In genomic region chr7:128398016-128398840, GRCh38 we compare ENCODE assay signal across 8 cellular contexts. TPM values are rescaled to one million over a fixed set of nuclear protein-coding genes. Genes with fewer than 3 reads are reported as not detected.
DNase-seq lines count a peak whose midpoint lies in the region; ATAC-seq, FAIRE-seq and TF ChIP-seq lines count a peak whose summit lies in the region.

No MANE protein-coding gene starts in this region.

- intact Hi-C loops in Panc1 (cut with micrococcal nuclease; ENCODE audit: unreplicated experiment) (loop anchor here (2.0 kb wide), 1 partner anchor 29 kb away; no protein-coding TSS in a partner anchor), MCF 10A (cut with micrococcal nuclease) (loop anchor here (1.0 kb wide), 2 partner anchors 27 to 61 kb away; no protein-coding TSS in a partner anchor)

- peaks cover 0 to 7% (median 0%) of the 10 kb centered on the region in 3 donors for H3K4me1 Mint-ChIP-seq in CD8-positive, alpha-beta memory T cell
- peaks cover under 1% of the 10 kb centered on the region for H3K4me1 Mint-ChIP-seq in MCF 10A (ENCODE audit: insufficient read depth, unreplicated experiment)

- H3K9me1 ChIP-seq in keratinocyte (ENCODE audit: control insufficient read depth, extremely low read depth, insufficient read depth, low read length), result no peaks in the 10 kb centered on the region

- no peak overlapping the region for H3K4me2 ChIP-seq in keratinocyte (ENCODE audit: control insufficient read depth, extremely low read depth, insufficient read depth, low read depth, low read length)

- no peaks in the 10 kb centered on the region for H4K20me1 ChIP-seq in keratinocyte (ENCODE audit: control insufficient read depth, extremely low read depth, insufficient read depth, low read length)

- H3K4me3 Mint-ChIP-seq in CD8-positive, alpha-beta memory T cell, result no peak overlapping the region
- H3K4me3 Mint-ChIP-seq in MCF 10A (ENCODE audit: unreplicated experiment), result no peak overlapping the region

- H2AFZ ChIP-seq in keratinocyte (ENCODE audit: control insufficient read depth, low read length), result no peak overlapping the region

- H3K4me3 ChIP-seq in CD8-positive, alpha-beta memory T cell (ENCODE audit: low read length), result no peak overlapping the region
- no peak overlapping the region for H3K4me3 ChIP-seq in Panc1 (ENCODE audit: low read depth in 2 of 2, low read length in 2 of 2)
- no peak overlapping the region for H3K4me3 ChIP-seq in keratinocyte (ENCODE audit: control insufficient read depth in 2 of 3, extremely low read depth in 1 of 3, insufficient read depth in 2 of 3, low read depth in 1 of 3, low read length in 3 of 3)

- DNase-seq in CD8-positive, alpha-beta memory T cell, result peak; percentile 27 to 68 (median 28)
- DNase-seq in GM20000 (ENCODE audit: low spot score) (peak; percentile 69), Panc1 (ENCODE audit: low read depth, low spot score) (peak; percentile 45), MCF 10A (ENCODE audit: unreplicated experiment) (peak; percentile 52), keratinocyte (ENCODE audit: low read depth, low spot score) (no peak), SKM-1 (lab: John Stamatoyannopoulos, UW; ENCODE audit: unreplicated experiment) (no peak)
- peak; percentile 29 for DNase-seq in stimulated activated CD8-positive, alpha-beta memory T cell treated with anti-CD3 and anti-CD28 coated beads, Interleukin-12 subunit alpha, Interleukin-12 subunit beta, amount 100 ng/mL, for 1 hour (ENCODE audit: low read depth)

- peak overlapping the region in 1 of 8 donors; percentile 47 for H3K27ac Mint-ChIP-seq in CD8-positive, alpha-beta memory T cell
- H3K27ac Mint-ChIP-seq in MCF 10A (ENCODE audit: low read depth, unreplicated experiment), result no peak overlapping the region

- POLR2A ChIA-PET in CD8-positive, alpha-beta memory T cell (lab: Charles Lee), result no interaction called here
- POLR2A ChIA-PET in Panc1 (lab: Charles Lee) (no interaction called here), MCF 10A (lab: Yijun Ruan, JAX) (interaction anchor here (0.7 to 1.3 kb wide), 2 partner anchors 25 to 29 kb away, joined by 3 to 4 read pairs; no protein-coding TSS in a partner anchor)

- H3K79me2 ChIP-seq in keratinocyte (ENCODE audit: control insufficient read depth, insufficient read depth, low read length), result no peaks in the 10 kb centered on the region

- TF ChIP-seq CTCF in GM20000 (IDR thresholded peaks at IDR 0.05; ENCODE audit: extremely low read depth, missing control alignments), result peak; percentile 66
- peak; percentile 97 for TF ChIP-seq CTCF in Panc1 (IDR thresholded peaks at IDR 0.05)
- TF ChIP-seq CTCF in MCF 10A (IDR thresholded peaks at IDR 0.05; ENCODE audit: unreplicated experiment), result peak; percentile 79
- peak; percentile 86 to 95 (median 94) for TF ChIP-seq CTCF in keratinocyte (optimal IDR thresholded peaks at IDR 0.05 in 1 of 3, IDR thresholded peaks at IDR 0.05 in 1 of 3, conservative IDR thresholded peaks at IDR 0.05 in 1 of 3; ENCODE audit: extremely low read depth in 1 of 3, insufficient read depth in 2 of 3, low read length in 3 of 3)

- BruUV-seq in Panc1 (replicated peaks; lab: Mats Ljungman, UMichigan) (no TSS peak), MCF 10A (replicated peaks; lab: Mats Ljungman, UMichigan) (no TSS peak)

- no peaks in the 10 kb centered on the region for H3K27me3 Mint-ChIP-seq in CD8-positive, alpha-beta memory T cell
- no peaks in the 10 kb centered on the region for H3K27me3 Mint-ChIP-seq in MCF 10A (ENCODE audit: insufficient read depth, unreplicated experiment)

- no peak for FAIRE-seq in keratinocyte (lab: Jason Lieb, UNC)

- H3K9me3 Mint-ChIP-seq in CD8-positive, alpha-beta memory T cell, result no peaks in the 10 kb centered on the region
- no peaks in the 10 kb centered on the region for H3K9me3 Mint-ChIP-seq in MCF 10A (ENCODE audit: unreplicated experiment)

- H3K27me3 ChIP-seq in CD8-positive, alpha-beta memory T cell (ENCODE audit: insufficient read depth, low read length, poor library complexity, severe bottlenecking), result no peaks in the 10 kb centered on the region
- no peaks in the 10 kb centered on the region for H3K27me3 ChIP-seq in Panc1 (ENCODE audit: control insufficient read depth, insufficient read depth, low read length)
- H3K27me3 ChIP-seq in keratinocyte (ENCODE audit: control insufficient read depth, extremely low read depth, insufficient read depth, low read length), result no peaks in the 10 kb centered on the region

- no peaks in the 10 kb centered on the region for H3K9me3 ChIP-seq in CD8-positive, alpha-beta memory T cell (ENCODE audit: low read length)
- H3K9me3 ChIP-seq in Panc1 (ENCODE audit: control insufficient read depth, insufficient read depth, low read depth, low read length) (no peaks in the 10 kb centered on the region), keratinocyte (ENCODE audit: control insufficient read depth, low read depth, low read length) (no peaks in the 10 kb centered on the region)

- ATAC-seq in Panc1 (peak; percentile 89), GM19463 (IDR thresholded peaks at IDR 0.05; ENCODE audit: unreplicated experiment) (no peak)

- peaks cover 39% of the 10 kb centered on the region for H3K36me3 ChIP-seq in CD8-positive, alpha-beta memory T cell (ENCODE audit: insufficient read depth, low read length)
- H3K36me3 ChIP-seq in Panc1 (ENCODE audit: control insufficient read depth, insufficient read depth, low read length) (peaks cover 12% of the 10 kb centered on the region; the same call in 1 of the 2 replicates), keratinocyte (ENCODE audit: control insufficient read depth in 2 of 2, extremely low read depth in 1 of 2, insufficient read depth in 2 of 2, low read length in 2 of 2) (peaks cover 35 to 38% of the 10 kb centered on the region in 2 experiments)

- CTCF ChIA-PET in CD8-positive, alpha-beta memory T cell (lab: Charles Lee), result interaction anchor here (0.8 to 10.4 kb wide), 14 partner anchors 10 to 76 kb away, joined by 3 to 136 read pairs (median 6); no protein-coding TSS in a partner anchor
- CTCF ChIA-PET in Panc1 (lab: Charles Lee) (interaction anchor here (0.7 to 2.0 kb wide), 5 partner anchors 19 to 62 kb away, joined by 3 to 10 read pairs (median 5); no protein-coding TSS in a partner anchor), MCF 10A (lab: Yijun Ruan, JAX) (interaction anchor here (0.6 to 10.2 kb wide), 30 partner anchors 7 to 1312 kb away, joined by 3 to 160 read pairs (median 4); partner anchors contain the start of gene HILPDA)

- no peaks in the 10 kb centered on the region for H3K4me1 ChIP-seq in CD8-positive, alpha-beta memory T cell (ENCODE audit: insufficient read depth, low read length)
- H3K4me1 ChIP-seq in Panc1 (ENCODE audit: control insufficient read depth, insufficient read depth, low read length), result no peaks in the 10 kb centered on the region
- H3K4me1 ChIP-seq in keratinocyte (ENCODE audit: control insufficient read depth, extremely low read depth, insufficient read depth, low read length), result no peaks in the 10 kb centered on the region

- peaks cover 0 to 83% (median 3%) of the 10 kb centered on the region in 3 donors for H3K36me3 Mint-ChIP-seq in CD8-positive, alpha-beta memory T cell
- H3K36me3 Mint-ChIP-seq in MCF 10A (ENCODE audit: insufficient read depth, unreplicated experiment), result peaks cover 78% of the 10 kb centered on the region

- no peak overlapping the region for H3K27ac ChIP-seq in CD8-positive, alpha-beta memory T cell (ENCODE audit: low read depth, low read length)
- no peak overlapping the region for H3K27ac ChIP-seq in Panc1 (ENCODE audit: low read length)
- H3K27ac ChIP-seq in keratinocyte (ENCODE audit: control insufficient read depth, insufficient read depth, low read length), result no peak overlapping the region

- dilution Hi-C loops in keratinocyte (cut with MboI; ENCODE audit: extremely low pct_ligation_motif_present, low sequenced_read_pairs), result no loop called here

- in situ Hi-C loops in Panc1 (cut with HindIII; ENCODE audit: low pct_unique_long_range_greater_than_20kb, low sequenced_read_pairs), result no loop called here

- no peak overlapping the region for H3K9ac ChIP-seq in keratinocyte (ENCODE audit: control insufficient read depth, extremely low read depth, insufficient read depth, low read length)

RNA-seq across cellular contexts. Expression of gene IMPDH1, which starts 11.6 kb away (rescaled TPM):
- total RNA-seq in CD8-positive, alpha-beta memory T cell, result 10 to 100 TPM; 69.1 to 70.4 TPM
- 48.3 TPM for polyA plus RNA-seq in CD8-positive, alpha-beta memory T cell
- total RNA-seq in Panc1 (2021; ENCODE audit: unreplicated experiment), result 114 TPM
- polyA plus RNA-seq in Panc1 (2012; ENCODE audit: insufficient read length), result 176 TPM
- total RNA-seq in MCF 10A (2022), result 66.4 and 74.0 TPM in 2 replicates
- 50.0 to 62.5 TPM (median 56.2 TPM) in 3 replicates for polyA plus RNA-seq in keratinocyte
- polyA plus RNA-seq in keratinocyte (2011; ENCODE audit: low read depth), result 16.9 TPM
- polyA plus RNA-seq in keratinocyte (2011; cell fraction: cytosol; rRNA removed), result 32.5 and 55.4 TPM in 2 replicates
- 55.2 and 60.9 TPM in 2 replicates for polyA plus RNA-seq in keratinocyte (2011; cell fraction: nucleus; rRNA removed)
- 21.8 and 72.4 TPM in 2 replicates for polyA plus RNA-seq in keratinocyte (2012; ENCODE audit: low replicate concordance)
- 77.7 to 199 TPM (median 83.4 TPM) in 3 replicates for polyA minus RNA-seq in keratinocyte
- 80.6 TPM for polyA minus RNA-seq in keratinocyte (2011; cell fraction: cytosol; rRNA and poly(A)+ RNA removed)
- 36.9 and 47.0 TPM in 2 replicates for polyA minus RNA-seq in keratinocyte (2011; cell fraction: nucleus; rRNA and poly(A)+ RNA removed)

RNA-seq across cellular contexts. Expression of gene PRRT4, which starts 36.7 kb away (rescaled TPM):
- under 1 TPM; 0.22 to 0.35 TPM for total RNA-seq in CD8-positive, alpha-beta memory T cell
- polyA plus RNA-seq in CD8-positive, alpha-beta memory T cell, result 0.09 TPM
- total RNA-seq in Panc1 (2021; ENCODE audit: unreplicated experiment) (0.77 TPM), MCF 10A (2022) (not detected in 2 replicates)
- 0.73 TPM for polyA plus RNA-seq in Panc1 (2012; ENCODE audit: insufficient read length)
- 0.12 to 0.23 TPM (median 0.12 TPM) in 3 replicates for polyA plus RNA-seq in keratinocyte
- polyA plus RNA-seq in keratinocyte (2011; ENCODE audit: low read depth), result not detected
- polyA plus RNA-seq in keratinocyte (2011; cell fraction: cytosol; rRNA removed), result 0.08 and 0.10 TPM in 2 replicates
- polyA plus RNA-seq in keratinocyte (2011; cell fraction: nucleus; rRNA removed), result 0.59 and 0.79 TPM in 2 replicates
- 0.18 and 0.76 TPM in 2 replicates for polyA plus RNA-seq in keratinocyte (2012; ENCODE audit: low replicate concordance)
- not detected in 3 replicates for polyA minus RNA-seq in keratinocyte
- not detected for polyA minus RNA-seq in keratinocyte (2011; cell fraction: cytosol; rRNA and poly(A)+ RNA removed)
- 0.54 TPM in 1 of 2 replicates, not detected in the other for polyA minus RNA-seq in keratinocyte (2011; cell fraction: nucleus; rRNA and poly(A)+ RNA removed)

RNA-seq across cellular contexts. Expression of gene RBM28, which starts 54.5 kb away (rescaled TPM):
- total RNA-seq in CD8-positive, alpha-beta memory T cell, result 10 to 100 TPM; 77.7 to 77.8 TPM
- polyA plus RNA-seq in CD8-positive, alpha-beta memory T cell, result 10.0 TPM
- total RNA-seq in Panc1 (2021; ENCODE audit: unreplicated experiment) (54.1 TPM), MCF 10A (2022) (61.5 and 63.8 TPM in 2 replicates)
- polyA plus RNA-seq in Panc1 (2012; ENCODE audit: insufficient read length), result 29.8 TPM
- 16.7 to 36.4 TPM (median 30.4 TPM) in 3 replicates for polyA plus RNA-seq in keratinocyte
- 36.5 TPM for polyA plus RNA-seq in keratinocyte (2011; ENCODE audit: low read depth)
- 16.6 and 19.4 TPM in 2 replicates for polyA plus RNA-seq in keratinocyte (2011; cell fraction: cytosol; rRNA removed)
- polyA plus RNA-seq in keratinocyte (2011; cell fraction: nucleus; rRNA removed), result 54.0 and 67.1 TPM in 2 replicates
- 29.8 and 40.8 TPM in 2 replicates for polyA plus RNA-seq in keratinocyte (2012; ENCODE audit: low replicate concordance)
- 4.2 to 10.5 TPM (median 6.3 TPM) in 3 replicates for polyA minus RNA-seq in keratinocyte
- polyA minus RNA-seq in keratinocyte (2011; cell fraction: cytosol; rRNA and poly(A)+ RNA removed), result 15.3 TPM
- 8.0 and 19.0 TPM in 2 replicates for polyA minus RNA-seq in keratinocyte (2011; cell fraction: nucleus; rRNA and poly(A)+ RNA removed)

RNA-seq across cellular contexts. Expression of gene HILPDA, which starts 57.5 kb away (rescaled TPM):
- total RNA-seq in CD8-positive, alpha-beta memory T cell, result 10 to 100 TPM; 16.7 to 17.5 TPM
- polyA plus RNA-seq in CD8-positive, alpha-beta memory T cell, result 2.5 TPM
- total RNA-seq in Panc1 (2021; ENCODE audit: unreplicated experiment) (70.8 TPM), MCF 10A (2022) (6.2 and 8.3 TPM in 2 replicates)
- 67.0 TPM for polyA plus RNA-seq in Panc1 (2012; ENCODE audit: insufficient read length)
- 12.8 to 41.6 TPM (median 17.9 TPM) in 3 replicates for polyA plus RNA-seq in keratinocyte
- 5.1 TPM for polyA plus RNA-seq in keratinocyte (2011; ENCODE audit: low read depth)
- 11.2 and 16.4 TPM in 2 replicates for polyA plus RNA-seq in keratinocyte (2011; cell fraction: cytosol; rRNA removed)
- polyA plus RNA-seq in keratinocyte (2011; cell fraction: nucleus; rRNA removed), result 15.1 and 15.8 TPM in 2 replicates
- 5.8 and 19.6 TPM in 2 replicates for polyA plus RNA-seq in keratinocyte (2012; ENCODE audit: low replicate concordance)
- 11.2 to 26.9 TPM (median 11.3 TPM) in 3 replicates for polyA minus RNA-seq in keratinocyte
- polyA minus RNA-seq in keratinocyte (2011; cell fraction: cytosol; rRNA and poly(A)+ RNA removed), result 8.1 TPM
- 5.3 and 8.8 TPM in 2 replicates for polyA minus RNA-seq in keratinocyte (2011; cell fraction: nucleus; rRNA and poly(A)+ RNA removed)

Comparison
In these comparisons a context has a peak if more than half of its experiments do, and no peak if none do; other contexts are left out.
1. DNase-seq: peak in CD8-positive, alpha-beta memory T cell (5 of 5), GM20000 (single experiment), Panc1 (single experiment), MCF 10A (single experiment) and stimulated activated CD8-positive, alpha-beta memory T cell treated with anti-CD3 and anti-CD28 coated beads, Interleukin-12 subunit alpha, Interleukin-12 subunit beta, amount 100 ng/mL, for 1 hour (single experiment); none in keratinocyte (single experiment) and SKM-1 (single experiment).
2. Peak in every context shown above with its lines, with median percentiles within 50 percentile points of each other: CTCF ChIP-seq.